8 cellular contexts compared by ENCODE assay signal in the genomic region with DNA sequence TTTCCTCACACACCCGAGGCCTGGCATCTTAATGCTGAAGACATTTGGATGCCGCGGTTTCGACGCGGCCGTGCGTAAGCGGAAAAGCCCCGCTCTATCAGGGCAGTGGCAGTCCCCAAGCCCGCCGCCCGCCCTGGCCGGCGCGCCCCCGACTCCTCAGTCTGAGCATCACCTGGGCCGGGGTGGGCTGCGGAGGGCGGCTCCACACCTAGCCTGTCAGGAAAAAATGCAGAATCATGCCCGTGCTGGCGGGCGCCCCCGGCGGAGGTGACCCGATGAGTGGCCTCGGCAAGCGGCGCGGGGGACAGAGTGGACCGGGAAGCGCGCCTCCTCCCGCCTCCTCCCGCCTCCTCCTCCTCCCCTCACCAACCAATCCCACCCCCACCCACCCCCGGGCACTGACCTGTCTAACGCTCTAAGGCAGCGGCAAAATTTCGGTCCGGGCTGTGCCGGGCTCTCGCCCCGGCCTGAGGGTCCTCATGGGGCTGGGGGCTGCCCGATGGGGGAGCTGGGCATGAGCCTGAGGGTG. TPM values are rescaled to one million over a fixed set of nuclear protein-coding genes. Genes with fewer than 3 reads are reported as not detected.
DNase-seq lines count a peak whose midpoint lies in the region; ATAC-seq and TF ChIP-seq lines count a peak whose summit lies in the region.

No MANE protein-coding gene starts in this region.

- intact Hi-C loops in mucosa of descending colon (cut with DNase I, micrococcal nuclease) (no loop called here), vagina (cut with DNase I) (no loop called here)

- TF ChIP-seq CTCF in BJ (IDR thresholded peaks at IDR 0.05; ENCODE audit: insufficient read depth, low read depth, low read length) (no peak), mucosa of descending colon (IDR thresholded peaks at IDR 0.05) (no peak), vagina (IDR thresholded peaks at IDR 0.05) (no peak)

- ATAC-seq in GM21723 (IDR thresholded peaks at IDR 0.05; ENCODE audit: unreplicated experiment): peak; percentile 32
- ATAC-seq in mucosa of descending colon: peak; percentile 17
- no peak for ATAC-seq in GM21447 (IDR thresholded peaks at IDR 0.05; ENCODE audit: unreplicated experiment)
- no peak for ATAC-seq in HG02973 (IDR thresholded peaks at IDR 0.05; ENCODE audit: unreplicated experiment)

- H3K27ac ChIP-seq in SK-N-MC (no peak overlapping the region), vagina (peak overlapping the region; percentile 25)

- POLR2A ChIA-PET in BJ (lab: Charles Lee): no interaction called here

- CTCF ChIA-PET in BJ (lab: Yijun Ruan, JAX): interaction anchor here (0.6 to 17.5 kb wide), 23 partner anchors 9 to 342 kb away, joined by 3 to 257 read pairs (median 4); partner anchors contain the start of gene PIP4K2C

- no peak for TF ChIP-seq POLR2A in vagina (IDR thresholded peaks at IDR 0.05)

- H3K4me1 ChIP-seq in mucosa of descending colon (ENCODE audit: low read depth) (peaks cover 13% of the 10 kb centered on the region), vagina (peaks cover 23% of the 10 kb centered on the region)

- H3K9ac ChIP-seq in SK-N-MC (ENCODE audit: insufficient read length): peak overlapping the region; percentile 83

- H3K9me3 ChIP-seq in SK-N-MC (ENCODE audit: low read depth, low read length) (no peaks in the 10 kb centered on the region), mucosa of descending colon (no peaks in the 10 kb centered on the region), vagina (no peaks in the 10 kb centered on the region)

- H3K36me3 ChIP-seq in BJ (ENCODE audit: control insufficient read depth, insufficient read depth, low read length): no peaks in the 10 kb centered on the region
- H3K36me3 ChIP-seq in SK-N-MC (ENCODE audit: insufficient read depth, low read length): no peaks in the 10 kb centered on the region; the same call in 1 of the 2 replicates
- H3K36me3 ChIP-seq in mucosa of descending colon (ENCODE audit: low read depth): no peaks in the 10 kb centered on the region
- no peaks in the 10 kb centered on the region for H3K36me3 ChIP-seq in vagina

- no peak for DNase-seq in BJ (ENCODE audit: low read depth)
- no peak for DNase-seq in SK-N-MC (ENCODE audit: low read depth, low spot score)
- DNase-seq in ecto neural progenitor cell (ENCODE audit: low spot score): peak; percentile 81
- DNase-seq in mucosa of descending colon: no peak
- DNase-seq in vagina (ENCODE audit: extremely low spot score in 2 of 2): peak in 1 of 2 donors; percentile 79

- peaks cover 16% of the 10 kb centered on the region for H3K27me3 ChIP-seq in BJ (ENCODE audit: control insufficient read depth, insufficient read depth, low read length)
- H3K27me3 ChIP-seq in vagina: no peaks in the 10 kb centered on the region

- H3K4me3 ChIP-seq in BJ (ENCODE audit: low read depth, low read length) (peak overlapping the region; percentile 49), SK-N-MC (peak overlapping the region; percentile 91), mucosa of descending colon (no peak overlapping the region), vagina (peak overlapping the region; percentile 52 to 68)

RNA-seq across cellular contexts. Expression of gene B4GALNT1, which starts 0.6 kb away (rescaled TPM):
- polyA plus RNA-seq in BJ (2011; rRNA removed): 1.2 and 2.7 TPM in 2 replicates
- 0.98 and 1.6 TPM in 2 replicates for polyA minus RNA-seq in BJ (2011; rRNA and poly(A)+ RNA removed)
- 1 to 10 TPM in 1 of 3 donors, under 1 TPM in 2; 0.64 to 2.2 (median 0.65) TPM for total RNA-seq in mucosa of descending colon
- 7.6 TPM for total RNA-seq in vagina

RNA-seq across cellular contexts. Expression of gene ARHGEF25, which starts 21.2 kb away (rescaled TPM):
- polyA plus RNA-seq in BJ (2011; rRNA removed): 18.0 and 26.0 TPM in 2 replicates
- 8.4 and 12.2 TPM in 2 replicates for polyA minus RNA-seq in BJ (2011; rRNA and poly(A)+ RNA removed)
- total RNA-seq in mucosa of descending colon: 100 to 1,000 TPM in 1 of 3 donors, 10 to 100 TPM in 1, 1 to 10 TPM in 1; 5.0 to 129 (median 11.0) TPM
- total RNA-seq in vagina: 28.7 TPM

RNA-seq across cellular contexts. Expression of gene DTX3, which starts 27.8 kb away (rescaled TPM):
- 18.7 and 26.0 TPM in 2 replicates for polyA plus RNA-seq in BJ (2011; rRNA removed)
- 12.2 and 18.6 TPM in 2 replicates for polyA minus RNA-seq in BJ (2011; rRNA and poly(A)+ RNA removed)
- total RNA-seq in mucosa of descending colon (10 to 100 TPM in 1 of 3 donors, 1 to 10 TPM in 2; 4.3 to 65.5 (median 7.0) TPM), vagina (22.1 TPM)

RNA-seq across cellular contexts. Expression of gene PIP4K2C, which starts 41.4 kb away (rescaled TPM):
- 24.3 and 30.1 TPM in 2 replicates for polyA plus RNA-seq in BJ (2011; rRNA removed)
- 10.5 and 12.3 TPM in 2 replicates for polyA minus RNA-seq in BJ (2011; rRNA and poly(A)+ RNA removed)
- total RNA-seq in mucosa of descending colon: 10 to 100 TPM; 39.0 to 55.5 (median 54.2) TPM
- 16.7 TPM for total RNA-seq in vagina

Comparison
In these comparisons a context has a peak if more than half of its experiments do, and no peak if none do; other contexts are left out.
1. ATAC-seq: peak in GM21723 (single experiment) and mucosa of descending colon (single experiment); none in GM21447 (single experiment) and HG02973 (single experiment).